Comparison of ENCODE assay signal across 23 cellular contexts in genomic region chr15:89323825-89324224, GRCh38. TPM values are rescaled to one million over a fixed set of nuclear protein-coding genes. Genes with fewer than 3 reads are reported as not detected.
A peak's percentile ranks its signal among the peaks of the same experiment; 100 is the strongest.
DNase-seq lines count a peak whose midpoint lies in the region; ATAC-seq, FAIRE-seq and TF ChIP-seq lines count a peak whose summit lies in the region.
"Had no signal": no experiment of that assay in that cellular context is flagged by ENCODE, and none has a peak within 500 bp of the region (broad histone marks: within the 10 kb centered on the region; RNA-seq: fewer than 3 reads in every experiment).

No MANE protein-coding gene starts in this region.

- H3K9ac ChIP-seq in GM12878 (ENCODE audit: control insufficient read depth, insufficient read depth, low read length) = no peak overlapping the region

- no TSS peak for BruUV-seq in GM12878 (replicated peaks; lab: Mats Ljungman, UMichigan)

- H3K79me2 ChIP-seq in GM12878 (ENCODE audit: control insufficient read depth, insufficient read depth, low read length) (no peaks in the 10 kb centered on the region), osteoblast (ENCODE audit: insufficient read depth, low read length) (peaks cover 57% of the 10 kb centered on the region)

- SMC1A ChIA-PET in GM12878 (lab: Charles Lee; ENCODE audit: uncharacterized antibody, unreplicated experiment) = no interaction called here

- no peak overlapping the region for H2AFZ ChIP-seq in GM12878 (ENCODE audit: control insufficient read depth, low read depth, low read length)
- no peak overlapping the region for H2AFZ ChIP-seq in osteoblast (ENCODE audit: low read length)

- no peak for TF ChIP-seq EP300 in GM12878 (IDR thresholded peaks at IDR 0.05; ENCODE audit: borderline replicate concordance in 1 of 2, control insufficient read depth in 1 of 2, low read depth in 2 of 2, low read length in 2 of 2)

- 72% methylated on average over 6 of the region's 6 CpGs for WGBS in GM12878 (ENCODE audit: insufficient coverage, insufficient replicate concordance, low lambda C conversion rate, missing lambda C conversion rate)

- H3K27me3 ChIP-seq in GM12878 (replicated peaks in 1 of 2; ENCODE audit: control insufficient read depth in 2 of 2, insufficient read depth in 2 of 2, low read length in 1 of 2) (no peaks in the 10 kb centered on the region), osteoblast (ENCODE audit: insufficient read depth, low read length) (no peaks in the 10 kb centered on the region)
- H3K27me3 ChIP-seq: MG63, SJCRH30 had no signal

- TF ChIP-seq POLR2A in GM12878 (IDR thresholded peaks at IDR 0.05; ENCODE audit: low read depth, low read length) (peak; percentile 39; the same call in 1 of the 2 replicates), erythroblast (IDR thresholded peaks at IDR 0.05; ENCODE audit: low read length) (no peak)

- H3K4me3 Mint-ChIP-seq in activated naive CD8-positive, alpha-beta T cell treated with anti-CD3 and anti-CD28 coated beads for 36 hours = no peak overlapping the region
- H3K4me3 Mint-ChIP-seq in activated naive CD8-positive, alpha-beta T cell treated with anti-CD3 and anti-CD28 coated beads, Interleukin-2, amount 50 U/mL, for 24 hours = no peak overlapping the region
- H3K4me3 Mint-ChIP-seq: CD14-positive monocyte; CD8-positive, alpha-beta memory T cell had no signal

- no peaks in the 10 kb centered on the region for H3K9me3 ChIP-seq in GM12878 (replicated peaks; ENCODE audit: control insufficient read depth, insufficient read depth, low read length)
- no peaks in the 10 kb centered on the region for H3K9me3 ChIP-seq in osteoblast (ENCODE audit: low read depth, low read length)
- H3K9me3 ChIP-seq: HAP-1, MG63, SJCRH30 had no signal

- peaks cover 29% of the 10 kb centered on the region for H3K36me3 Mint-ChIP-seq in activated naive CD8-positive, alpha-beta T cell treated with anti-CD3 and anti-CD28 coated beads for 36 hours
- H3K36me3 Mint-ChIP-seq in activated naive CD8-positive, alpha-beta T cell treated with anti-CD3 and anti-CD28 coated beads, Interleukin-2, amount 50 U/mL, for 24 hours (ENCODE audit: low read depth) = peaks cover 41% of the 10 kb centered on the region

- in situ Hi-C loops in GM12878 (cut with MboI) = no loop called here

- RAD21 ChIA-PET in GM12878 (lab: Charles Lee; ENCODE audit: unreplicated experiment) = no interaction called here

- H3K4me2 ChIP-seq in GM12878 (ENCODE audit: control insufficient read depth, insufficient read depth) (no peak overlapping the region), osteoblast (ENCODE audit: insufficient read depth, low read length) (no peak overlapping the region)

- POLR2A ChIA-PET in GM12878 (lab: Charles Lee) = interaction anchor here (0.6 kb wide), 1 partner anchor 11 kb away, joined by 3 read pairs; no protein-coding TSS in a partner anchor

- H3K4me1 ChIP-seq in GM12878 (ENCODE audit: control insufficient read depth, insufficient read depth, low read length) (0 out of 2 replicates have a peak, but pooled peaks cover 2% of the 10 kb centered on the region), osteoblast (ENCODE audit: insufficient read depth, low read length) (no peaks in the 10 kb centered on the region)
- H3K4me1 ChIP-seq: HAP-1, SJCRH30 had no signal

- TF ChIP-seq CTCF in GM12878 (IDR thresholded peaks at IDR 0.05 in 2 of 3, conservative IDR thresholded peaks at IDR 0.05 in 1 of 3; ENCODE audit: control insufficient read depth in 2 of 3, extremely low read depth in 1 of 3, insufficient read depth in 1 of 3, low read depth in 3 of 3, low read length in 3 of 3) (no peak), osteoblast (IDR thresholded peaks at IDR 0.05; ENCODE audit: extremely low read depth, low read depth, low read length) (no peak)

- no peaks in the 10 kb centered on the region for H3K9me3 Mint-ChIP-seq in activated naive CD8-positive, alpha-beta T cell treated with anti-CD3 and anti-CD28 coated beads for 36 hours
- H3K9me3 Mint-ChIP-seq in activated naive CD8-positive, alpha-beta T cell treated with anti-CD3 and anti-CD28 coated beads, Interleukin-2, amount 50 U/mL, for 24 hours = no peaks in the 10 kb centered on the region
- H3K9me3 Mint-ChIP-seq: CD14-positive monocyte; CD8-positive, alpha-beta memory T cell had no signal

- intact Hi-C loops in GM12878 (cut with micrococcal nuclease; ENCODE audit: unreplicated experiment) = no loop called here

- no peak for TF ChIP-seq RAD21 in GM12878 (IDR thresholded peaks at IDR 0.05; ENCODE audit: insufficient read depth, low read depth, low read length)

- H3K27me3 Mint-ChIP-seq in activated naive CD8-positive, alpha-beta T cell treated with anti-CD3 and anti-CD28 coated beads for 36 hours = no peaks in the 10 kb centered on the region
- no peaks in the 10 kb centered on the region for H3K27me3 Mint-ChIP-seq in activated naive CD8-positive, alpha-beta T cell treated with anti-CD3 and anti-CD28 coated beads, Interleukin-2, amount 50 U/mL, for 24 hours

- H3K36me3 ChIP-seq in GM12878 (ENCODE audit: control insufficient read depth in 2 of 2, insufficient read depth in 2 of 2, low read length in 1 of 2) (peaks cover 66 to 69% of the 10 kb centered on the region in 2 experiments), osteoblast (ENCODE audit: insufficient read depth, low read length) (peaks cover 96% of the 10 kb centered on the region)

- ATAC-seq in activated naive CD8-positive, alpha-beta T cell treated with anti-CD3 and anti-CD28 coated beads, Interleukin-2, amount 50 U/mL, for 24 hours = no peak
- ATAC-seq in GM12878 = no peak
- ATAC-seq: PC-3, Right ventricle myocardium inferior had no signal

- FAIRE-seq in GM12878 (lab: Jason Lieb, UNC) = no peak

- H3K4me3 ChIP-seq in GM12878 (no peak overlapping the region), osteoblast (ENCODE audit: insufficient read depth, low read length) (no peak overlapping the region)
- H3K4me3 ChIP-seq: HAP-1, MG63, SJCRH30 had no signal

- CTCF ChIA-PET in GM12878 (lab: Yijun Ruan, JAX) = interaction anchor here (1.5 kb wide), 1 partner anchor 117 kb away, joined by 4 read pairs; no protein-coding TSS in a partner anchor

- H4K20me1 ChIP-seq in GM12878 (ENCODE audit: control insufficient read depth, insufficient read depth) = peaks cover 5% of the 10 kb centered on the region; the same call in 1 of the 2 replicates
- peaks cover 42% of the 10 kb centered on the region for H4K20me1 ChIP-seq in osteoblast (ENCODE audit: insufficient read depth, low read length)

- H3K4me1 Mint-ChIP-seq in activated naive CD8-positive, alpha-beta T cell treated with anti-CD3 and anti-CD28 coated beads for 36 hours = peaks cover 5% of the 10 kb centered on the region
- H3K4me1 Mint-ChIP-seq in activated naive CD8-positive, alpha-beta T cell treated with anti-CD3 and anti-CD28 coated beads, Interleukin-2, amount 50 U/mL, for 24 hours = peaks cover under 1% of the 10 kb centered on the region
- H3K4me1 Mint-ChIP-seq: CD14-positive monocyte had no signal

- H3K27ac Mint-ChIP-seq in activated naive CD8-positive, alpha-beta T cell treated with anti-CD3 and anti-CD28 coated beads for 36 hours = peak overlapping the region; percentile 29
- H3K27ac Mint-ChIP-seq in activated naive CD8-positive, alpha-beta T cell treated with anti-CD3 and anti-CD28 coated beads, Interleukin-2, amount 50 U/mL, for 24 hours = no peak overlapping the region

- DNase-seq in activated naive CD8-positive, alpha-beta T cell treated with anti-CD3 and anti-CD28 coated beads for 36 hours = no peak
- no peak for DNase-seq in activated naive CD8-positive, alpha-beta T cell treated with anti-CD3 and anti-CD28 coated beads, Interleukin-2, amount 50 U/mL, for 24 hours
- DNase-seq in NCI-H69 (lab: John Stamatoyannopoulos, UW) (peak; percentile 38), GM12878 (ENCODE audit: low read depth, low spot score) (no peak), osteoblast (ENCODE audit: insufficient read length, low spot score, missing footprints) (peak; percentile 43), putamen (ENCODE audit: low spot score) (no peak), erythroblast (lab: John Stamatoyannopoulos, UW) (no peak)
- DNase-seq: CD8-positive, alpha-beta memory T cell; IMR-90; KG1; MG63; NCI-H1105 treated with DMSO at 0.1 percent for 48 hours; NCI-H146; NCI-H1930; NCI-H446; NCI-H524 treated with DMSO at 0.1 percent for 48 hours; NCI-H82; NK-92 treated with Interleukin-12 subunit alpha and Interleukin-12 subunit beta, amount 100 ng/mL, for 24 hours; PC-3; SJCRH30 had no signal

- H3K27ac ChIP-seq in GM12878 (ENCODE audit: control insufficient read depth, insufficient read depth) (no peak overlapping the region), osteoblast (ENCODE audit: low read depth, low read length) (no peak overlapping the region)
- H3K27ac ChIP-seq: SJCRH30 had no signal

TF ChIP-seq in GM12878, 131 proteins besides CTCF, POLR2A, EP300 and RAD21 (continues in another document):
- no peak for TF ChIP-seq NFIC (IDR thresholded peaks at IDR 0.05; ENCODE audit: low read depth, low read length)
- TF ChIP-seq RUNX3 (IDR thresholded peaks at IDR 0.05; ENCODE audit: low read length) = no peak
- TF ChIP-seq SREBF2 (IDR thresholded peaks at IDR 0.05; ENCODE audit: low read length) = no peak
- no peak for TF ChIP-seq CHD4 (IDR thresholded peaks at IDR 0.05)
- TF ChIP-seq HCFC1 (IDR thresholded peaks at IDR 0.05; ENCODE audit: low read length) = no peak
- no peak for TF ChIP-seq RCOR1 (conservative IDR thresholded peaks at IDR 0.05; ENCODE audit: low read depth, low read length)
- no peak for TF ChIP-seq LARP7 (IDR thresholded peaks at IDR 0.05)
- TF ChIP-seq MTA2 (IDR thresholded peaks at IDR 0.05; ENCODE audit: low read depth) = no peak
- TF ChIP-seq ESRRA (IDR thresholded peaks at IDR 0.05; ENCODE audit: low read length) = no peak

RNA-seq across cellular contexts. Expression of gene POLG, which starts 10.8 kb away (rescaled TPM):
- 100 to 1,000 TPM in 1 of 2 experiments, 10 to 100 TPM in 1; 96.1 to 102 TPM for total RNA-seq in activated naive CD8-positive, alpha-beta T cell treated with anti-CD3 and anti-CD28 coated beads for 36 hours
- total RNA-seq in GM12878 (2013; cell fraction: nucleolus; rRNA removed) = 122 and 151 TPM in 2 replicates
- total RNA-seq in GM12878 (2014; rRNA removed) (50.5 and 54.8 TPM in 2 replicates), GM12878 (2014; rRNA removed; fragmentation: Illumina TruSeq; extraction: Trizol) (26.3 and 27.3 TPM in 2 replicates), GM12878 (2021) (66.2 and 71.1 TPM in 2 replicates), osteoblast (50.7 and 61.2 TPM in 2 replicates)
- 29.0 TPM for polyA plus RNA-seq in GM12878 (2011; ENCODE audit: low read depth)
- polyA plus RNA-seq in GM12878 (2011; rRNA removed) (21.1 and 23.8 TPM in 2 replicates), GM12878 (2014; fragmentation: Illumina TruSeq; extraction: Trizol) (24.7 and 35.7 TPM in 2 replicates), GM12878 (2014; fragmentation: Nextera tagmentation; extraction: Ambion mirVana) (10 to 100 TPM; 14.8 to 21.6 TPM), GM12878 (2014; rRNA removed) (41.8 and 46.4 TPM in 2 replicates), GM12878 (2016; fragmentation: Nextera tagmentation; extraction: Ambion mirVana) (10 to 100 TPM; 30.2 to 40.4 TPM)
- 21.0 and 26.9 TPM in 2 replicates for polyA plus RNA-seq in GM12878 (2011; cell fraction: cytosol; rRNA removed)
- 186 and 256 TPM in 2 replicates for polyA plus RNA-seq in GM12878 (2011; cell fraction: nucleus; rRNA removed)
- 36.6 and 46.1 TPM in 2 replicates for polyA plus RNA-seq in GM12878 (2012)
- polyA minus RNA-seq in GM12878 (2011; rRNA and poly(A)+ RNA removed) = 23.7 and 44.0 TPM in 2 replicates
- 13.7 and 22.3 TPM in 2 replicates for polyA minus RNA-seq in GM12878 (2011; cell fraction: cytosol; rRNA and poly(A)+ RNA removed)
- 59.7 and 112 TPM in 2 replicates for polyA minus RNA-seq in GM12878 (2011; cell fraction: nucleus; rRNA and poly(A)+ RNA removed)

Comparison
In these comparisons a context has a peak if more than half of its experiments do, and no peak if none do; other contexts are left out.
1. DNase-seq: peak in NCI-H69 (single experiment) and osteoblast (single experiment); none in activated naive CD8-positive, alpha-beta T cell treated with anti-CD3 and anti-CD28 coated beads for 36 hours (single experiment), activated naive CD8-positive, alpha-beta T cell treated with anti-CD3 and anti-CD28 coated beads, Interleukin-2, amount 50 U/mL, for 24 hours (single experiment), GM12878 (single experiment), putamen (single experiment) and erythroblast (0 of 2).